Comparison of ENCODE assay signal across 1 cellular context in genomic region chr12:108562348-108563134, GRCh38.
TF ChIP-seq lines count a peak whose summit lies in the region.

Gene ISCU (plus strand): TSS chr12:108562596. CDS start chr12:108562623, 27 bp downstream.

TF ChIP-seq in HepG2, 621 proteins besides CTCF, POLR2A, EP300 and RAD21 (continued from another document and continues in another):
- TF ChIP-seq ERF (CRISPR knock-in tag; IDR thresholded peaks at IDR 0.05) (peak; percentile 48; the same call in 1 of the 2 replicates), KIAA2018 (CRISPR knock-in tag; IDR thresholded peaks at IDR 0.05; ENCODE audit: borderline replicate concordance) (no peak), KMT2A (CRISPR knock-in tag; IDR thresholded peaks at IDR 0.05) (no peak), SMARCC2 (IDR thresholded peaks at IDR 0.05) (no peak), CENPX (CRISPR knock-in tag; IDR thresholded peaks at IDR 0.05) (no peak), HOXA9 (CRISPR knock-in tag; IDR thresholded peaks at IDR 0.05; ENCODE audit: borderline replicate concordance) (no peak), TEAD3 (CRISPR knock-in tag; optimal IDR thresholded peaks at IDR 0.05; ENCODE audit: borderline replicate concordance) (peak; percentile 24), ZMAT3 (CRISPR knock-in tag; conservative IDR thresholded peaks at IDR 0.05) (0 out of 2 replicates have a peak, but pooled peaks have one; percentile 30), SNAPC5 (CRISPR knock-in tag; IDR thresholded peaks at IDR 0.05; ENCODE audit: borderline replicate concordance) (0 out of 2 replicates have a peak, but pooled peaks have one; percentile 88), SALL1 (CRISPR knock-in tag; IDR thresholded peaks at IDR 0.05) (peak; percentile 85), RCOR2 (CRISPR knock-in tag; IDR thresholded peaks at IDR 0.05) (no peak), ZNF589 (CRISPR knock-in tag; conservative IDR thresholded peaks at IDR 0.05) (no peak), GTF3A (CRISPR knock-in tag; conservative IDR thresholded peaks at IDR 0.05) (no peak), STAT5B (CRISPR knock-in tag; IDR thresholded peaks at IDR 0.05) (peak; percentile 48; the same call in 1 of the 2 replicates), ZNF326 (CRISPR knock-in tag; IDR thresholded peaks at IDR 0.05; ENCODE audit: borderline replicate concordance) (no peak), SYNCRIP (IDR thresholded peaks at IDR 0.05; ENCODE audit: insufficient read depth, low read depth, low read length) (no peak), ZFP37 (CRISPR knock-in tag; IDR thresholded peaks at IDR 0.05; ENCODE audit: borderline replicate concordance) (no peak), ARHGAP35 (CRISPR knock-in tag; IDR thresholded peaks at IDR 0.05; ENCODE audit: borderline replicate concordance) (no peak), MXI1 (IDR thresholded peaks at IDR 0.05; ENCODE audit: borderline replicate concordance, low read depth, low read length) (peak; percentile 72; the same call in 1 of the 3 replicates), RFXANK (CRISPR knock-in tag; IDR thresholded peaks at IDR 0.05) (no peak), CSRNP1 (CRISPR knock-in tag; IDR thresholded peaks at IDR 0.05) (peak; percentile 57; the same call in 1 of the 2 replicates), E2F2 (CRISPR knock-in tag; IDR thresholded peaks at IDR 0.05; ENCODE audit: borderline replicate concordance) (no peak), ARID5B (CRISPR knock-in tag; IDR thresholded peaks at IDR 0.05) (no peak), TFDP1 (CRISPR knock-in tag; IDR thresholded peaks at IDR 0.05; ENCODE audit: borderline replicate concordance) (peak; percentile 97), ZNF33B (CRISPR knock-in tag; IDR thresholded peaks at IDR 0.05) (no peak), ZNF142 (CRISPR knock-in tag; IDR thresholded peaks at IDR 0.05) (peak; percentile 34; the same call in 1 of the 2 replicates), HDAC6 (IDR thresholded peaks at IDR 0.05; ENCODE audit: low read depth, low read length) (no peak)
